ENCODE assay signal across 8 cellular contexts in genomic region chr11:9664276-9665171, GRCh38. TPM values are rescaled to one million over a fixed set of nuclear protein-coding genes. Genes with fewer than 3 reads are reported as not detected.
A peak's percentile ranks its signal among the peaks of the same experiment; 100 is the strongest.
DNase-seq lines count a peak whose midpoint lies in the region; ATAC-seq and TF ChIP-seq lines count a peak whose summit lies in the region.

No MANE protein-coding gene starts in this region.

- WGBS in H9 (ENCODE audit: extremely low coverage, insufficient read length, low lambda C conversion rate): no CpG with 5 or more reads among the region's 43 CpGs
- 6 to 7% methylated on average over 3 to 15 of the region's 43 CpGs for WGBS in esophagus squamous epithelium, 2 donors

- no peak overlapping the region for H3K27ac ChIP-seq in H9 (ENCODE audit: insufficient read length, low read depth, low read length)
- peak overlapping the region; percentile 58 for H3K27ac ChIP-seq in KOPT-K1 (ENCODE audit: low read depth, low read length, poor library complexity, severe bottlenecking)
- peak overlapping the region; percentile 89 to 100 (median 96) for H3K27ac ChIP-seq in esophagus squamous epithelium

- peak overlapping the region; percentile 74 to 100 (median 83) for H3K4me3 ChIP-seq in esophagus squamous epithelium

- peak overlapping the region; percentile 61 for H3K4me2 ChIP-seq in H9 (ENCODE audit: insufficient read depth, insufficient read length, low read length)

- peaks cover 5% of the 10 kb centered on the region for H3K36me3 Mint-ChIP-seq in activated CD4-positive, alpha-beta T cell treated with anti-CD3 and anti-CD28 coated beads for 36 hours (ENCODE audit: low read depth)
- peaks cover 14 to 26% (median 18%) of the 10 kb centered on the region in 3 experiments for H3K36me3 Mint-ChIP-seq in H9 (ENCODE audit: insufficient read depth in 1 of 3, low read depth in 3 of 3)
- H3K36me3 Mint-ChIP-seq in naive thymus-derived CD8-positive, alpha-beta T cell: peaks cover 2 to 10% (median 4%) of the 10 kb centered on the region in 3 donors

- TF ChIP-seq CTCF in H9 (conservative IDR thresholded peaks at IDR 0.05) (no peak), esophagus squamous epithelium (IDR thresholded peaks at IDR 0.05) (no peak)

- intact Hi-C loops in activated CD4-positive, alpha-beta T cell treated with anti-CD3 and anti-CD28 coated beads for 36 hours (cut with DNase I, micrococcal nuclease): loop anchor here in 1 of 2 experiments (1.0 to 2.0 kb wide), 5 partner anchors 50 to 644 kb away; partner anchors contain the start of gene WEE1
- intact Hi-C loops in esophagus squamous epithelium (cut with DNase I): no loop called here

- H3K9ac ChIP-seq in H9 (ENCODE audit: extremely low read depth, insufficient read length, low read length): peak overlapping the region; percentile 86

- H3K18ac ChIP-seq in H9 (ENCODE audit: insufficient read length, low read depth, low read length): peak overlapping the region; percentile 15

- no peak overlapping the region for H4K91ac ChIP-seq in H9 (ENCODE audit: insufficient read length, low read depth, low read length)

- H2BK120ac ChIP-seq in H9 (ENCODE audit: low read depth, low read length, poor library complexity, severe bottlenecking): no peak overlapping the region

- H2BK20ac ChIP-seq in H9 (ENCODE audit: low read depth, low read length, poor library complexity, severe bottlenecking): no peak overlapping the region

- H2BK5ac ChIP-seq in H9 (ENCODE audit: insufficient read length, low read length): no peak overlapping the region

- peaks cover 11% of the 10 kb centered on the region for H3K4me1 Mint-ChIP-seq in activated CD4-positive, alpha-beta T cell treated with anti-CD3 and anti-CD28 coated beads for 36 hours
- H3K4me1 Mint-ChIP-seq in H9: peaks cover 11 to 24% of the 10 kb centered on the region in 2 experiments
- peaks cover 3 to 58% (median 14%) of the 10 kb centered on the region in 4 donors for H3K4me1 Mint-ChIP-seq in naive thymus-derived CD8-positive, alpha-beta T cell

- H3K4me1 ChIP-seq in H9 (ENCODE audit: insufficient read depth, low read length) (no peaks in the 10 kb centered on the region), esophagus squamous epithelium (peaks cover 0 to 34% (median 5%) of the 10 kb centered on the region in 3 donors)

- peak; percentile 41 for DNase-seq in activated CD4-positive, alpha-beta T cell treated with anti-CD3 and anti-CD28 coated beads for 36 hours
- DNase-seq in activated CD4-positive, alpha-beta T cell treated with anti-CD3 and anti-CD28 coated beads for 1 hour: no peak
- peak; percentile 39 for DNase-seq in H9
- peak; percentile 64 for DNase-seq in activated CD8-positive, alpha-beta memory T cell treated with anti-CD3 and anti-CD28 coated beads for 24 hours
- DNase-seq in esophagus squamous epithelium (lab: John Stamatoyannopoulos, UW): no peak
- peak in 5 of 10 donors; percentile 3 to 34 (median 20) for DNase-seq in naive thymus-derived CD8-positive, alpha-beta T cell
- DNase-seq in cerebellar nuclear complex (lab: John Stamatoyannopoulos, UW): no peak

- no peak overlapping the region for H4K8ac ChIP-seq in H9 (replicated peaks; ENCODE audit: insufficient read length, low read depth, low read length)

- ATAC-seq in activated CD4-positive, alpha-beta T cell treated with anti-CD3 and anti-CD28 coated beads for 36 hours: peak; percentile 59
- peak; percentile 3 to 48 for ATAC-seq in naive thymus-derived CD8-positive, alpha-beta T cell

- no peak overlapping the region for H3K27ac Mint-ChIP-seq in activated CD4-positive, alpha-beta T cell treated with anti-CD3 and anti-CD28 coated beads for 36 hours
- peak overlapping the region in 2 of 3 experiments; percentile 94 to 96; a peak in 4 of 7 replicates for H3K27ac Mint-ChIP-seq in H9
- H3K27ac Mint-ChIP-seq in naive thymus-derived CD8-positive, alpha-beta T cell: peak overlapping the region in 5 of 10 donors; percentile 51 to 72 (median 68)

- H3K79me2 ChIP-seq in H9 (ENCODE audit: insufficient read depth, low read length): peaks cover 7% of the 10 kb centered on the region; the same call in 1 of the 2 replicates

- H3K9me3 ChIP-seq in H9 (ENCODE audit: control insufficient read depth, low read depth, low read length): no peaks in the 10 kb centered on the region
- H3K9me3 ChIP-seq in KOPT-K1 (ENCODE audit: insufficient read depth, low read length, poor library complexity, severe bottlenecking): peaks cover 10% of the 10 kb centered on the region
- H3K9me3 ChIP-seq in esophagus squamous epithelium: peaks cover 0 to 5% (median 0%) of the 10 kb centered on the region in 3 donors

- H3K23me2 ChIP-seq in H9 (ENCODE audit: insufficient read length, low read depth, low read length, poor library complexity, severe bottlenecking): peaks cover 10% of the 10 kb centered on the region

- H2AFZ ChIP-seq in H9 (ENCODE audit: low read length): no peak overlapping the region

- no peaks in the 10 kb centered on the region for H4K20me1 ChIP-seq in H9 (ENCODE audit: control insufficient read depth, insufficient read depth, insufficient read length)

- H3K4ac ChIP-seq in H9 (ENCODE audit: low read depth, low read length): no peak overlapping the region

- no peak overlapping the region for H2BK12ac ChIP-seq in H9 (ENCODE audit: insufficient read length, low read depth, low read length)

- no peaks in the 10 kb centered on the region for H3K27me3 ChIP-seq in H9 (ENCODE audit: insufficient read depth, low read length)
- no peaks in the 10 kb centered on the region for H3K27me3 ChIP-seq in esophagus squamous epithelium

- H2AK5ac ChIP-seq in H9 (ENCODE audit: insufficient read length, low read length): no peak overlapping the region

- peak overlapping the region; percentile 49 for H3K14ac ChIP-seq in H9 (ENCODE audit: insufficient read depth, low read length)

- POLR2A ChIA-PET in activated CD4-positive, alpha-beta T cell treated with anti-CD3 and anti-CD28 coated beads for 36 hours (lab: Charles Lee): interaction anchor here (0.5 kb wide), 1 partner anchor 22 kb away, joined by 5 read pairs; no protein-coding TSS in a partner anchor
- POLR2A ChIA-PET in naive thymus-derived CD8-positive, alpha-beta T cell (lab: Charles Lee): interaction anchor here (0.5 kb wide), 1 partner anchor 65 kb away, joined by 3 read pairs; no protein-coding TSS in a partner anchor

- H3K9me3 Mint-ChIP-seq in activated CD4-positive, alpha-beta T cell treated with anti-CD3 and anti-CD28 coated beads for 36 hours (ENCODE audit: low read depth): peaks cover 7% of the 10 kb centered on the region
- H3K9me3 Mint-ChIP-seq in H9: peaks cover 10 to 12% of the 10 kb centered on the region in 2 experiments
- H3K9me3 Mint-ChIP-seq in naive thymus-derived CD8-positive, alpha-beta T cell: peaks cover 3 to 18% (median 9%) of the 10 kb centered on the region in 9 donors

- H3K27me3 Mint-ChIP-seq in activated CD4-positive, alpha-beta T cell treated with anti-CD3 and anti-CD28 coated beads for 36 hours: peaks cover 24% of the 10 kb centered on the region
- peaks cover 12% of the 10 kb centered on the region for H3K27me3 Mint-ChIP-seq in H9 (ENCODE audit: low read depth)
- H3K27me3 Mint-ChIP-seq in naive thymus-derived CD8-positive, alpha-beta T cell: peaks cover 9 to 28% (median 19%) of the 10 kb centered on the region in 5 donors

- H3K4me3 Mint-ChIP-seq in activated CD4-positive, alpha-beta T cell treated with anti-CD3 and anti-CD28 coated beads for 36 hours: peak overlapping the region; percentile 79
- peak overlapping the region; percentile 93 to 95 for H3K4me3 Mint-ChIP-seq in H9
- H3K4me3 Mint-ChIP-seq in naive thymus-derived CD8-positive, alpha-beta T cell: peak overlapping the region; percentile 81 to 91 (median 86)

- CTCF ChIA-PET in activated CD4-positive, alpha-beta T cell treated with anti-CD3 and anti-CD28 coated beads for 36 hours (lab: Charles Lee): interaction anchor here (0.6 to 1.7 kb wide), 4 partner anchors 10 to 1824 kb away, joined by 3 to 5 read pairs (median 4); no protein-coding TSS in a partner anchor

- H4K5ac ChIP-seq in H9 (ENCODE audit: insufficient read length, low read depth, low read length): no peak overlapping the region

- no peaks in the 10 kb centered on the region for H3K36me3 ChIP-seq in KOPT-K1 (ENCODE audit: insufficient read depth, low read length)
- peaks cover 0 to 10% (median 0%) of the 10 kb centered on the region in 3 donors for H3K36me3 ChIP-seq in esophagus squamous epithelium

- H3K79me1 ChIP-seq in H9 (ENCODE audit: insufficient read depth, low read depth, low read length, poor library complexity, severe bottlenecking): peaks cover 6% of the 10 kb centered on the region

- TF ChIP-seq POLR2A in esophagus squamous epithelium (IDR thresholded peaks at IDR 0.05): no peak

- H3K56ac ChIP-seq in H9 (ENCODE audit: insufficient read length, low read depth, low read length): no peak overlapping the region

- no peak overlapping the region for H3T11ph ChIP-seq in H9 (ENCODE audit: low read length)

- no peak overlapping the region for H2BK15ac ChIP-seq in H9 (ENCODE audit: low read depth, low read length)

- no peak overlapping the region for H3K23ac ChIP-seq in H9 (ENCODE audit: insufficient read length, low read depth, low read length)

RNA-seq across cellular contexts. Expression of gene SWAP70, which starts 0.6 kb away (rescaled TPM):
- total RNA-seq in activated CD4-positive, alpha-beta T cell treated with anti-CD3 and anti-CD28 coated beads for 36 hours: 1 to 10 TPM; 7.5 to 9.7 TPM
- 34.4 and 35.8 TPM in 2 replicates for total RNA-seq in H9 (2021)
- total RNA-seq in esophagus squamous epithelium: 10 to 100 TPM; 15.1 to 27.5 (median 17.7) TPM
- total RNA-seq in naive thymus-derived CD8-positive, alpha-beta T cell: 10 to 100 TPM; 13.1 to 13.7 TPM
- 1 to 10 TPM; 2.7 to 4.9 (median 4.5) TPM for polyA plus RNA-seq in naive thymus-derived CD8-positive, alpha-beta T cell

Comparison
In these comparisons a context has a peak if more than half of its experiments do, and no peak if none do; other contexts are left out.
1. DNase-seq: peak in activated CD4-positive, alpha-beta T cell treated with anti-CD3 and anti-CD28 coated beads for 36 hours (single experiment), H9 (single experiment) and activated CD8-positive, alpha-beta memory T cell treated with anti-CD3 and anti-CD28 coated beads for 24 hours (single experiment); none in activated CD4-positive, alpha-beta T cell treated with anti-CD3 and anti-CD28 coated beads for 1 hour (single experiment), esophagus squamous epithelium (single experiment) and cerebellar nuclear complex (0 of 2).
2. Peak in every context shown above with its lines, with median percentiles within 50 percentile points of each other: H3K4me3 Mint-ChIP-seq.